In genomic region chr1:160795951-160796383, GRCh38 we compare ENCODE assay signal across 9 cellular contexts. TPM values are rescaled to one million over a fixed set of nuclear protein-coding genes. Genes with fewer than 3 reads are reported as not detected.
A peak's percentile ranks its signal among the peaks of the same experiment; 100 is the strongest.
DNase-seq lines count a peak whose midpoint lies in the region; ATAC-seq and TF ChIP-seq lines count a peak whose summit lies in the region.
"Had no signal": no experiment of that assay in that cellular context is flagged by ENCODE, and none has a peak within 500 bp of the region (broad histone marks: within the 10 kb centered on the region; RNA-seq: fewer than 3 reads in every experiment).

TSS of gene LY9 (plus strand) at chr1:160796174. CDS start at chr1:160796188, 14 bp downstream.

- H3K79me2 ChIP-seq in H9 (ENCODE audit: insufficient read depth, low read length), result no peaks in the 10 kb centered on the region

- no peak within 1 kb of the TSS for H4K8ac ChIP-seq in H9 (replicated peaks; ENCODE audit: insufficient read length, low read depth, low read length)

- H4K5ac ChIP-seq in H9 (ENCODE audit: insufficient read length, low read depth, low read length), result no peak within 1 kb of the TSS

- H3K18ac ChIP-seq in H9 (ENCODE audit: insufficient read length, low read depth, low read length), result no peak within 1 kb of the TSS

- H4K91ac ChIP-seq in H9 (ENCODE audit: insufficient read length, low read depth, low read length), result no peak within 1 kb of the TSS

- H3K14ac ChIP-seq in H9 (ENCODE audit: insufficient read depth, low read length), result no peak within 1 kb of the TSS

- no peaks in the 10 kb centered on the region for H3K4me1 Mint-ChIP-seq in H9

- TF ChIP-seq CTCF in mucosa of descending colon (IDR thresholded peaks at IDR 0.05) (no peak), transverse colon (IDR thresholded peaks at IDR 0.05) (no peak), H9 (conservative IDR thresholded peaks at IDR 0.05) (no peak)

- H3K4me3 Mint-ChIP-seq in H9, result no peak within 1 kb of the TSS

- no peak within 1 kb of the TSS for H3K4ac ChIP-seq in H9 (ENCODE audit: low read depth, low read length)

- TF ChIP-seq POLR2A in transverse colon (IDR thresholded peaks at IDR 0.05), result peak; percentile 70

- H3T11ph ChIP-seq in H9 (ENCODE audit: low read length), result no peak within 1 kb of the TSS

- H3K9me3 Mint-ChIP-seq in H9, result no peaks in the 10 kb centered on the region

- H3K27ac ChIP-seq in transverse colon (peak within 1 kb of the TSS; percentile 45 to 70 (median 64)), H9 (ENCODE audit: insufficient read length, low read depth, low read length) (no peak within 1 kb of the TSS)
- H3K27ac ChIP-seq: SK-N-MC had no signal

- no peak within 1 kb of the TSS for H2AK5ac ChIP-seq in H9 (ENCODE audit: insufficient read length, low read length)

- H3K27me3 ChIP-seq in transverse colon (no peaks in the 10 kb centered on the region), H9 (ENCODE audit: insufficient read depth, low read length) (no peaks in the 10 kb centered on the region)

- no peak within 1 kb of the TSS for H2BK20ac ChIP-seq in H9 (ENCODE audit: low read depth, low read length, poor library complexity, severe bottlenecking)

- H3K23ac ChIP-seq in H9 (ENCODE audit: insufficient read length, low read depth, low read length), result no peak within 1 kb of the TSS

- peak; percentile 68 to 76 for DNase-seq in activated CD4-positive, alpha-beta T cell treated with anti-CD3 and anti-CD28 coated beads, Interleukin-2, amount 50 U/mL, for 48 hours
- DNase-seq in mucosa of descending colon (peak in 2 of 3 donors; percentile 67), transverse colon (peak; percentile 69), NCI-H1048 (lab: John Stamatoyannopoulos, UW) (no peak), H9 (no peak), NCI-H1092 treated with DMSO at 0.1 percent for 48 hours (lab: John Stamatoyannopoulos, UW) (no peak)

- H3K9me3 ChIP-seq in mucosa of descending colon, result no peaks in the 10 kb centered on the region
- no peaks in the 10 kb centered on the region for H3K9me3 ChIP-seq in transverse colon
- no peaks in the 10 kb centered on the region for H3K9me3 ChIP-seq in H9 (ENCODE audit: control insufficient read depth, low read depth, low read length)

- no peak within 1 kb of the TSS for H3K4me3 ChIP-seq in mucosa of descending colon
- peak within 1 kb of the TSS in 1 of 4 donors; percentile 35 for H3K4me3 ChIP-seq in transverse colon
- H3K4me3 ChIP-seq: SK-N-MC had no signal

- no peak within 1 kb of the TSS for H2BK120ac ChIP-seq in H9 (ENCODE audit: low read depth, low read length, poor library complexity, severe bottlenecking)

- H3K79me1 ChIP-seq in H9 (ENCODE audit: insufficient read depth, low read depth, low read length, poor library complexity, severe bottlenecking), result no peaks in the 10 kb centered on the region

- peak; percentile 65 for ATAC-seq in GM19395 (IDR thresholded peaks at IDR 0.05; ENCODE audit: unreplicated experiment)
- peak; percentile 76 for ATAC-seq in HG03342 (IDR thresholded peaks at IDR 0.05; ENCODE audit: unreplicated experiment)
- peak; percentile 95 for ATAC-seq in mucosa of descending colon

- WGBS in transverse colon (ENCODE audit: low coverage in 1 of 2), 2 donors, result 50 to 64% methylated on average over 1 to 4 of the region's 4 CpGs
- no CpG with 5 or more reads among the region's 4 CpGs for WGBS in H9 (ENCODE audit: extremely low coverage, insufficient read length, low lambda C conversion rate)

- in situ Hi-C loops in transverse colon (cut with MboI; ENCODE audit: low pct_ligation_motif_present in 1 of 4, low pct_unique_long_range_greater_than_20kb in 1 of 4, low sequenced_read_pairs in 3 of 4), result no loop called here

- H3K4me1 ChIP-seq in mucosa of descending colon (ENCODE audit: low read depth) (no peaks in the 10 kb centered on the region), transverse colon (no peaks in the 10 kb centered on the region), H9 (ENCODE audit: insufficient read depth, low read length) (no peaks in the 10 kb centered on the region)

- H3K36me3 Mint-ChIP-seq in H9 (ENCODE audit: insufficient read depth in 1 of 3, low read depth in 3 of 3), result no peaks in the 10 kb centered on the region; a peak in 1 of 7 replicates

- H3K36me3 ChIP-seq in mucosa of descending colon (ENCODE audit: low read depth) (no peaks in the 10 kb centered on the region), transverse colon (no peaks in the 10 kb centered on the region)

- intact Hi-C loops in mucosa of descending colon (cut with DNase I, micrococcal nuclease) (no loop called here), transverse colon (cut with DNase I; ENCODE audit: low total_unique reads) (no loop called here)

- no peak within 1 kb of the TSS for H3K56ac ChIP-seq in H9 (ENCODE audit: insufficient read length, low read depth, low read length)

- peaks cover 3% of the 10 kb centered on the region; the same call in 1 of the 2 replicates for H3K27me3 Mint-ChIP-seq in H9 (ENCODE audit: low read depth)

- H3K9ac ChIP-seq in H9 (ENCODE audit: extremely low read depth, insufficient read length, low read length), result no peak within 1 kb of the TSS

- no peaks in the 10 kb centered on the region for H4K20me1 ChIP-seq in H9 (ENCODE audit: control insufficient read depth, insufficient read depth, insufficient read length)

- no peak for TF ChIP-seq EP300 in transverse colon (IDR thresholded peaks at IDR 0.05; ENCODE audit: low read depth)

- no peak within 1 kb of the TSS for H2BK12ac ChIP-seq in H9 (ENCODE audit: insufficient read length, low read depth, low read length)

- no peaks in the 10 kb centered on the region for H3K23me2 ChIP-seq in H9 (ENCODE audit: insufficient read length, low read depth, low read length, poor library complexity, severe bottlenecking)

- H2BK15ac ChIP-seq in H9 (ENCODE audit: low read depth, low read length), result no peak within 1 kb of the TSS

- no peak within 1 kb of the TSS for H2BK5ac ChIP-seq in H9 (ENCODE audit: insufficient read length, low read length)

- no peak within 1 kb of the TSS for H3K4me2 ChIP-seq in H9 (ENCODE audit: insufficient read depth, insufficient read length, low read length)

- peak within 1 kb of the TSS in 1 of 3 experiments; percentile 40; a peak in 2 of 7 replicates for H3K27ac Mint-ChIP-seq in H9

- no peak within 1 kb of the TSS for H2AFZ ChIP-seq in H9 (ENCODE audit: low read length)

RNA-seq across cellular contexts. Expression of gene LY9, which starts in this region (rescaled TPM):
- total RNA-seq in mucosa of descending colon, result 1 to 10 TPM; 1.3 to 2.5 (median 2.3) TPM
- total RNA-seq in transverse colon, result 1 to 10 TPM in 3 of 4 donors, under 1 TPM in 1; 0.40 to 9.4 (median 1.8) TPM
- not detected in 2 replicates for total RNA-seq in H9 (2021)

Comparison
In these comparisons a context has a peak if more than half of its experiments do, and no peak if none do; other contexts are left out.
1. DNase-seq: peak in activated CD4-positive, alpha-beta T cell treated with anti-CD3 and anti-CD28 coated beads, Interleukin-2, amount 50 U/mL, for 48 hours (2 of 2), mucosa of descending colon (2 of 3) and transverse colon (single experiment); none in NCI-H1048 (single experiment), H9 (single experiment) and NCI-H1092 treated with DMSO at 0.1 percent for 48 hours (single experiment).
2. Peak in every context shown above with its lines, with median percentiles within 50 percentile points of each other: ATAC-seq.